13 cellular contexts compared by ENCODE assay signal in the genomic region with DNA sequence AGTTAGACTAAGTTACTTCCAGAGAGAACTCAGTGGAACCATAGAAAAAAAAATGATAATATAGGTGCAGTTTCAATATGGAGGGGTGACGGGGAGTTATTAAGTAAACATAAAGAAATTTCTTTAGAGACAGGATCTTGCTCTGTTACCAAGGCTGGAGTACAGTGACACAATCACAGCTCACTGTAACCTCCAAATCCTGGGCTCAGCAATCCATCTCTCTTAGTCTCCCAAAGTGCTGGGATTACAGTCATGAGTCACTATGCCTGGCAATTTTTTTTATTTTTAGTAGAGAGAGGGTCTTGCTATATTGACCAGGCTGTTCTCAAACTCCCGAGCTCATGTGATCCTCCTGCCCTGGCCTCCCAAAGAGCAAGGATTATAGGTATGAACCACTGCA. TPM values are rescaled to one million over a fixed set of nuclear protein-coding genes. Genes with fewer than 3 reads are reported as not detected.
DNase-seq lines count a peak whose midpoint lies in the region; ATAC-seq and TF ChIP-seq lines count a peak whose summit lies in the region.
"Had no signal": no experiment of that assay in that cellular context is flagged by ENCODE, and none has a peak within 500 bp of the region (broad histone marks: within the 10 kb centered on the region; RNA-seq: fewer than 3 reads in every experiment).

No MANE protein-coding gene starts in this region.

- H3K9ac ChIP-seq in smooth muscle cell (ENCODE audit: low read depth), result peak overlapping the region; percentile 16

- H3K27ac ChIP-seq in OCI-LY7 (ENCODE audit: low read depth, low read length, poor library complexity, severe bottlenecking) (peak overlapping the region; percentile 98), smooth muscle cell (ENCODE audit: low read depth) (peak overlapping the region; percentile 78), aorta (ENCODE audit: low read depth in 1 of 2, low read length in 2 of 2) (no peak overlapping the region)
- H3K27ac ChIP-seq: ovary had no signal

- H3K4me1 ChIP-seq in OCI-LY7 (ENCODE audit: insufficient read depth, low read length, poor library complexity, severe bottlenecking), result peaks cover 86% of the 10 kb centered on the region
- H3K4me1 ChIP-seq in smooth muscle cell (ENCODE audit: low read depth), result peaks cover 4% of the 10 kb centered on the region
- no peaks in the 10 kb centered on the region for H3K4me1 ChIP-seq in aorta (ENCODE audit: control insufficient read depth in 1 of 2, insufficient read depth in 2 of 2, low read length in 2 of 2)

- H3K36me3 Mint-ChIP-seq in T-helper 1 cell treated with Interleukin-12 subunit alpha and Interleukin-12 subunit beta and Interleukin-4 antibody, amounts not matched to agents 30 μg/mL and 1 μg/mL, for 36 hours (ENCODE audit: low read depth), result peaks cover 70% of the 10 kb centered on the region
- H3K36me3 Mint-ChIP-seq: brain had no signal

- H3K4me3 Mint-ChIP-seq in T-helper 1 cell treated with Interleukin-12 subunit alpha and Interleukin-12 subunit beta and Interleukin-4 antibody, amounts not matched to agents 30 μg/mL and 1 μg/mL, for 36 hours, result peak overlapping the region; percentile 9
- H3K4me3 Mint-ChIP-seq: brain had no signal

- peak overlapping the region; percentile 33 for H3K27ac Mint-ChIP-seq in T-helper 1 cell treated with Interleukin-12 subunit alpha and Interleukin-12 subunit beta and Interleukin-4 antibody, amounts not matched to agents 30 μg/mL and 1 μg/mL, for 36 hours

- no peaks in the 10 kb centered on the region for H3K9me3 Mint-ChIP-seq in T-helper 1 cell treated with Interleukin-12 subunit alpha and Interleukin-12 subunit beta and Interleukin-4 antibody, amounts not matched to agents 30 μg/mL and 1 μg/mL, for 36 hours

- H3K9me2 ChIP-seq in OCI-LY7 (ENCODE audit: insufficient read depth, low read length), result no peaks in the 10 kb centered on the region

- H3K4me2 ChIP-seq in OCI-LY7 (ENCODE audit: low read length), result peak overlapping the region; percentile 90
- H3K4me2 ChIP-seq in smooth muscle cell, result peak overlapping the region; percentile 74

- H2AFZ ChIP-seq in OCI-LY7 (ENCODE audit: low read length) (no peak overlapping the region), smooth muscle cell (ENCODE audit: low read depth) (no peak overlapping the region)

- 23% methylated on average over 2 of the region's 2 CpGs for WGBS in smooth muscle cell (ENCODE audit: low lambda C conversion rate)
- 94 to 95% methylated on average over 2 of the region's 2 CpGs for WGBS in aorta, 2 donors

- intact Hi-C loops in OCI-LY7 (cut with micrococcal nuclease; ENCODE audit: unreplicated experiment), result no loop called here
- intact Hi-C loops in aorta (cut with DNase I), result no loop called here

- no peaks in the 10 kb centered on the region for H4K20me1 ChIP-seq in OCI-LY7 (ENCODE audit: insufficient read depth, low read length)
- no peaks in the 10 kb centered on the region for H4K20me1 ChIP-seq in smooth muscle cell (ENCODE audit: low read depth)

- H3K4me3 ChIP-seq in OCI-LY7 (ENCODE audit: low read depth, low read length, poor library complexity, severe bottlenecking) (peak overlapping the region; percentile 69), choroid plexus epithelial cell (ENCODE audit: low read depth, low read length) (no peak overlapping the region), smooth muscle cell (no peak overlapping the region), aorta (ENCODE audit: low read length in 2 of 2) (no peak overlapping the region)
- H3K4me3 ChIP-seq: ovary had no signal

- H3K79me2 ChIP-seq in OCI-LY7 (ENCODE audit: insufficient read depth, low read depth, low read length) (peaks cover 4% of the 10 kb centered on the region; the same call in 1 of the 2 replicates), smooth muscle cell (ENCODE audit: low read depth) (no peaks in the 10 kb centered on the region)

- H3K27me3 ChIP-seq in smooth muscle cell (ENCODE audit: low read depth) (no peaks in the 10 kb centered on the region), aorta (ENCODE audit: control insufficient read depth in 1 of 2, insufficient read depth in 2 of 2, low read length in 1 of 2) (no peaks in the 10 kb centered on the region)
- H3K27me3 ChIP-seq: ovary had no signal

- no peaks in the 10 kb centered on the region for H3F3A ChIP-seq in smooth muscle cell (ENCODE audit: low read depth)

- ATAC-seq in esophagus mucosa (no peak), aorta (ENCODE audit: low FRiP score) (no peak)

- H3K9me3 ChIP-seq in OCI-LY7 (ENCODE audit: low read length), result no peaks in the 10 kb centered on the region
- no peaks in the 10 kb centered on the region for H3K9me3 ChIP-seq in smooth muscle cell (replicated peaks; ENCODE audit: low read depth)
- H3K9me3 ChIP-seq in aorta (ENCODE audit: control insufficient read depth, low read length), result no peaks in the 10 kb centered on the region
- H3K9me3 ChIP-seq: ovary had no signal

- peaks cover 63% of the 10 kb centered on the region for H3K36me3 ChIP-seq in OCI-LY7 (ENCODE audit: insufficient read depth, low read length)
- H3K36me3 ChIP-seq in smooth muscle cell (ENCODE audit: low read depth), result no peaks in the 10 kb centered on the region
- H3K36me3 ChIP-seq in aorta (ENCODE audit: control insufficient read depth in 1 of 2, insufficient read depth in 2 of 2, low read length in 1 of 2), result no peaks in the 10 kb centered on the region
- H3K36me3 ChIP-seq: ovary had no signal

- POLR2A ChIA-PET in OCI-LY7 (lab: Charles Lee), result interaction anchor here (0.7 to 6.6 kb wide), 7 partner anchors 14 to 91 kb away, joined by 3 to 76 read pairs (median 5); no protein-coding TSS in a partner anchor

- no peaks in the 10 kb centered on the region for H3K27me3 Mint-ChIP-seq in T-helper 1 cell treated with Interleukin-12 subunit alpha and Interleukin-12 subunit beta and Interleukin-4 antibody, amounts not matched to agents 30 μg/mL and 1 μg/mL, for 36 hours (ENCODE audit: low read depth)

- CTCF ChIA-PET in OCI-LY7 (lab: Charles Lee; ENCODE audit: unreplicated experiment), result interaction anchor here (0.7 to 0.8 kb wide), 3 partner anchors 49 to 74 kb away, joined by 3 to 4 read pairs (median 3); a partner anchor contains a TSS

- peaks cover 71% of the 10 kb centered on the region for H3K4me1 Mint-ChIP-seq in T-helper 1 cell treated with Interleukin-12 subunit alpha and Interleukin-12 subunit beta and Interleukin-4 antibody, amounts not matched to agents 30 μg/mL and 1 μg/mL, for 36 hours (ENCODE audit: low read depth)

- no TSS peak for BruUV-seq in OCI-LY7 (replicated peaks; lab: Mats Ljungman, UMichigan)

- no peak for TF ChIP-seq CTCF in OCI-LY7 (conservative IDR thresholded peaks at IDR 0.05; ENCODE audit: low read length)
- TF ChIP-seq CTCF in choroid plexus epithelial cell (conservative IDR thresholded peaks at IDR 0.05; ENCODE audit: low read depth, low read length), result no peak
- TF ChIP-seq CTCF in smooth muscle cell (IDR thresholded peaks at IDR 0.05; ENCODE audit: borderline replicate concordance, insufficient read depth, poor library complexity, severe bottlenecking), result no peak

- DNase-seq in T-helper 1 cell (no peak), OCI-LY7 (ENCODE audit: low spot score) (no peak), choroid plexus epithelial cell (ENCODE audit: low read depth) (peak; percentile 39), smooth muscle cell (lab: John Stamatoyannopoulos, UW; ENCODE audit: unreplicated experiment) (no peak), aorta (no peak)
- no peak for DNase-seq in effector CD8-positive, alpha-beta T cell (lab: John Stamatoyannopoulos, UW)
- DNase-seq: DMS79 treated with DMSO at 0.1 percent for 48 hours, MM.1S, ovary, SIG-M5 had no signal

RNA-seq across cellular contexts. Expression of a gene that starts 48.8 kb away (rescaled TPM):
- total RNA-seq in OCI-LY7 (2014; rRNA removed; shearing (Covaris generic)), result 156 and 199 TPM in 2 replicates
- total RNA-seq in OCI-LY7 (2022) (305 and 310 TPM in 2 replicates), smooth muscle cell (3.5 and 21.4 TPM in 2 replicates), esophagus mucosa (13.0 TPM), aorta (10 to 100 TPM; 49.3 to 82.9 TPM)
- polyA plus RNA-seq in smooth muscle cell (4.2 and 5.8 TPM in 2 replicates), aorta (10 to 100 TPM in 1 of 2 donors, 1 to 10 TPM in 1; 4.9 to 22.6 TPM)

RNA-seq across cellular contexts. Expression of a gene that starts 54.2 kb away (rescaled TPM):
- total RNA-seq in OCI-LY7 (2014; rRNA removed; shearing (Covaris generic)), result 44.7 and 44.8 TPM in 2 replicates
- total RNA-seq in OCI-LY7 (2022), result 14.4 and 25.7 TPM in 2 replicates
- 18.2 and 19.3 TPM in 2 replicates for total RNA-seq in smooth muscle cell
- 19.8 and 27.2 TPM in 2 replicates for polyA plus RNA-seq in smooth muscle cell
- total RNA-seq in esophagus mucosa, result 14.2 TPM
- 10 to 100 TPM; 29.4 to 37.1 TPM for total RNA-seq in aorta
- polyA plus RNA-seq in aorta, result 10 to 100 TPM; 19.0 to 21.4 TPM

Comparison
In these comparisons a context has a peak if more than half of its experiments do, and no peak if none do; other contexts are left out.
1. H3K27ac ChIP-seq: peak in OCI-LY7 (single experiment) and smooth muscle cell (single experiment); none in aorta (0 of 2).